Comparison of ENCODE assay signal across 11 cellular contexts in genomic region chr11:130737866-130738431, GRCh38.
DNase-seq lines count a peak whose midpoint lies in the region; ATAC-seq and TF ChIP-seq lines count a peak whose summit lies in the region.
"Had no signal": no experiment of that assay in that cellular context is flagged by ENCODE, and none has a peak within 500 bp of the region (broad histone marks: within the 10 kb centered on the region; RNA-seq: fewer than 3 reads in every experiment).

No MANE protein-coding gene starts in this region.

- H3K36me3 ChIP-seq in heart left ventricle: no peaks in the 10 kb centered on the region

- no peak for TF ChIP-seq POLR2A in heart left ventricle (IDR thresholded peaks at IDR 0.05)

- H3K27me3 ChIP-seq in heart left ventricle: no peaks in the 10 kb centered on the region

- H3K36me3 Mint-ChIP-seq in naive thymus-derived CD8-positive, alpha-beta T cell: peaks cover 0 to 28% (median 3%) of the 10 kb centered on the region in 3 donors
- no peaks in the 10 kb centered on the region for H3K36me3 Mint-ChIP-seq in activated CD8-positive, alpha-beta memory T cell treated with anti-CD3 and anti-CD28 coated beads, Interleukin-2, amount 10 ng/mL, durations not matched to agents 7 days and 5 days

- peaks cover 3 to 24% (median 18%) of the 10 kb centered on the region in 12 donors for H3K4me1 ChIP-seq in heart left ventricle

- H3K9me3 Mint-ChIP-seq in naive thymus-derived CD8-positive, alpha-beta T cell: peaks cover 22 to 58% (median 33%) of the 10 kb centered on the region in 9 donors
- H3K9me3 Mint-ChIP-seq in activated CD8-positive, alpha-beta memory T cell treated with anti-CD3 and anti-CD28 coated beads, Interleukin-2, amount 10 ng/mL, durations not matched to agents 7 days and 5 days (ENCODE audit: low read depth): peaks cover 18% of the 10 kb centered on the region

- ATAC-seq in SK-N-SH treated with all-trans-retinoic acid at 6 μM for 48 hours (peak; percentile 91), heart left ventricle (peak; percentile 93 to 98 (median 96))
- no peak for ATAC-seq in naive thymus-derived CD8-positive, alpha-beta T cell
- no peak for ATAC-seq in activated CD8-positive, alpha-beta memory T cell treated with anti-CD3 and anti-CD28 coated beads, Interleukin-2, amount 10 ng/mL, durations not matched to agents 7 days and 5 days

- intact Hi-C loops in heart left ventricle (cut with DNase I): loop anchor here in 4 of 10 donors (5.0 to 10.0 kb wide), 4 partner anchors 213 to 301 kb away; no protein-coding TSS in a partner anchor

- peaks cover 0 to 1% (median 0%) of the 10 kb centered on the region in 5 donors for H3K27me3 Mint-ChIP-seq in naive thymus-derived CD8-positive, alpha-beta T cell
- H3K27me3 Mint-ChIP-seq in activated CD8-positive, alpha-beta memory T cell treated with anti-CD3 and anti-CD28 coated beads, Interleukin-2, amount 10 ng/mL, durations not matched to agents 7 days and 5 days: no peaks in the 10 kb centered on the region
- H3K27me3 Mint-ChIP-seq: activated B cell treated with CpG ODN at 0.5 μM for 24 hours had no signal

- no peak for TF ChIP-seq CTCF in heart left ventricle (IDR thresholded peaks at IDR 0.05)

- POLR2A ChIA-PET in naive thymus-derived CD8-positive, alpha-beta T cell (lab: Charles Lee): no interaction called here

- H3K9me3 ChIP-seq in heart left ventricle: peaks cover 0 to 54% (median 18%) of the 10 kb centered on the region in 12 donors

- DNase-seq in DMS 273 treated with DMSO at 0.1 percent for 48 hours (lab: John Stamatoyannopoulos, UW) (peak; percentile 3), heart left ventricle (peak; percentile 79 to 89 (median 84)), retina (peak; percentile 77), NCI-H1048 (lab: John Stamatoyannopoulos, UW) (no peak), GM19240 (ENCODE audit: insufficient read length, low spot score) (no peak)
- no peak for DNase-seq in naive thymus-derived CD8-positive, alpha-beta T cell
- DNase-seq in activated CD8-positive, alpha-beta memory T cell treated with anti-CD3 and anti-CD28 coated beads, Interleukin-2, amount 10 ng/mL, durations not matched to agents 7 days and 5 days: no peak
- DNase-seq: activated B cell treated with CpG ODN at 0.5 μM for 24 hours, cerebellar nuclear complex, GDM1 had no signal

- 4 to 13% (median 5%) methylated on average over 11 to 12 of the region's 12 CpGs for WGBS in heart left ventricle, 4 donors

- H3K4me3 ChIP-seq in heart left ventricle: peak overlapping the region in 3 of 12 donors; percentile 1 to 12 (median 5)

- peak overlapping the region in 10 of 12 donors; percentile 7 to 74 (median 54) for H3K27ac ChIP-seq in heart left ventricle

- H3K4me3 Mint-ChIP-seq in naive thymus-derived CD8-positive, alpha-beta T cell: no peak overlapping the region
- H3K4me3 Mint-ChIP-seq in activated CD8-positive, alpha-beta memory T cell treated with anti-CD3 and anti-CD28 coated beads, Interleukin-2, amount 10 ng/mL, durations not matched to agents 7 days and 5 days: no peak overlapping the region
- H3K4me3 Mint-ChIP-seq: activated B cell treated with CpG ODN at 0.5 μM for 24 hours had no signal

- H3K4me1 Mint-ChIP-seq in naive thymus-derived CD8-positive, alpha-beta T cell: peaks cover 2 to 11% (median 5%) of the 10 kb centered on the region in 4 donors
- peaks cover 18% of the 10 kb centered on the region for H3K4me1 Mint-ChIP-seq in activated CD8-positive, alpha-beta memory T cell treated with anti-CD3 and anti-CD28 coated beads, Interleukin-2, amount 10 ng/mL, durations not matched to agents 7 days and 5 days
- H3K4me1 Mint-ChIP-seq: activated B cell treated with CpG ODN at 0.5 μM for 24 hours had no signal

- no peak overlapping the region for H3K27ac Mint-ChIP-seq in naive thymus-derived CD8-positive, alpha-beta T cell
- H3K27ac Mint-ChIP-seq in activated CD8-positive, alpha-beta memory T cell treated with anti-CD3 and anti-CD28 coated beads, Interleukin-2, amount 10 ng/mL, durations not matched to agents 7 days and 5 days: no peak overlapping the region
- H3K27ac Mint-ChIP-seq: activated B cell treated with CpG ODN at 0.5 μM for 24 hours had no signal

- CTCF ChIA-PET in activated CD8-positive, alpha-beta memory T cell treated with anti-CD3 and anti-CD28 coated beads, Interleukin-2, amount 10 ng/mL, durations not matched to agents 7 days and 5 days (lab: Charles Lee): interaction anchor here (1.0 kb wide), 1 partner anchor 124 kb away, joined by 3 read pairs; no protein-coding TSS in a partner anchor

TF ChIP-seq in SK-N-SH treated with all-trans-retinoic acid at 6 μM for 48 hours, 23 proteins besides CTCF, POLR2A, EP300 and RAD21:
- peak; percentile 81 for TF ChIP-seq ISL1 (CRISPR knock-in tag; IDR thresholded peaks at IDR 0.05)
- TF ChIP-seq TSHZ2 (CRISPR knock-in tag; IDR thresholded peaks at IDR 0.05): no peak
- no peak for TF ChIP-seq OSR1 (CRISPR knock-in tag; IDR thresholded peaks at IDR 0.05)
- TF ChIP-seq ZFP3 (CRISPR knock-in tag; IDR thresholded peaks at IDR 0.05): no peak
- no peak for TF ChIP-seq CREB5 (CRISPR knock-in tag; IDR thresholded peaks at IDR 0.05; ENCODE audit: low read depth)
- TF ChIP-seq CSDC2 (CRISPR knock-in tag; IDR thresholded peaks at IDR 0.05): no peak
- TF ChIP-seq, protein P1, sequence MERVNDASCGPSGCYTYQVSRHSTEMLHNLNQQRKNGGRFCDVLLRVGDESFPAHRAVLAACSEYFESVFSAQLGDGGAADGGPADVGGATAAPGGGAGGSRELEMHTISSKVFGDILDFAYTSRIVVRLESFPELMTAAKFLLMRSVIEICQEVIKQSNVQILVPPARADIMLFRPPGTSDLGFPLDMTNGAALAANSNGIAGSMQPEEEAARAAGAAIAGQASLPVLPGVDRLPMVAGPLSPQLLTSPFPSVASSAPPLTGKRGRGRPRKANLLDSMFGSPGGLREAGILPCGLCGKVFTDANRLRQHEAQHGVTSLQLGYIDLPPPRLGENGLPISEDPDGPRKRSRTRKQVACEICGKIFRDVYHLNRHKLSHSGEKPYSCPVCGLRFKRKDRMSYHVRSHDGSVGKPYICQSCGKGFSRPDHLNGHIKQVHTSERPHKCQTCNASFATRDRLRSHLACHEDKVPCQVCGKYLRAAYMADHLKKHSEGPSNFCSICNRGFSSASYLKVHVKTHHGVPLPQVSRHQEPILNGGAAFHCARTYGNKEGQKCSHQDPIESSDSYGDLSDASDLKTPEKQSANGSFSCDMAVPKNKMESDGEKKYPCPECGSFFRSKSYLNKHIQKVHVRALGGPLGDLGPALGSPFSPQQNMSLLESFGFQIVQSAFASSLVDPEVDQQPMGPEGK (CRISPR knock-in tag; IDR thresholded peaks at IDR 0.05; ENCODE audit: borderline replicate concordance): no peak
- no peak for TF ChIP-seq ZFP30 (CRISPR knock-in tag; IDR thresholded peaks at IDR 0.05)
- TF ChIP-seq TCF4 (CRISPR knock-in tag; IDR thresholded peaks at IDR 0.05; ENCODE audit: borderline replicate concordance): no peak; the same call in 1 of the 2 replicates
- TF ChIP-seq ZNF8 (CRISPR knock-in tag; IDR thresholded peaks at IDR 0.05): no peak
- peak; percentile 83; the same call in 1 of the 2 replicates for TF ChIP-seq SNAI2 (CRISPR knock-in tag; IDR thresholded peaks at IDR 0.05)
- TF ChIP-seq ESRRG (CRISPR knock-in tag; IDR thresholded peaks at IDR 0.05): 0 out of 2 replicates have a peak, but pooled peaks have one; percentile 16

Comparison
In these comparisons a context has a peak if more than half of its experiments do, and no peak if none do; other contexts are left out.
1. DNase-seq: peak in DMS 273 treated with DMSO at 0.1 percent for 48 hours (single experiment), heart left ventricle (5 of 5) and retina (single experiment); none in naive thymus-derived CD8-positive, alpha-beta T cell (0 of 10), activated CD8-positive, alpha-beta memory T cell treated with anti-CD3 and anti-CD28 coated beads, Interleukin-2, amount 10 ng/mL, durations not matched to agents 7 days and 5 days (single experiment), NCI-H1048 (single experiment) and GM19240 (single experiment).
2. ATAC-seq: peak in SK-N-SH treated with all-trans-retinoic acid at 6 μM for 48 hours (single experiment) and heart left ventricle (4 of 4); none in naive thymus-derived CD8-positive, alpha-beta T cell (0 of 2) and activated CD8-positive, alpha-beta memory T cell treated with anti-CD3 and anti-CD28 coated beads, Interleukin-2, amount 10 ng/mL, durations not matched to agents 7 days and 5 days (single experiment).